8 cellular contexts compared by ENCODE assay signal in the genomic region with DNA sequence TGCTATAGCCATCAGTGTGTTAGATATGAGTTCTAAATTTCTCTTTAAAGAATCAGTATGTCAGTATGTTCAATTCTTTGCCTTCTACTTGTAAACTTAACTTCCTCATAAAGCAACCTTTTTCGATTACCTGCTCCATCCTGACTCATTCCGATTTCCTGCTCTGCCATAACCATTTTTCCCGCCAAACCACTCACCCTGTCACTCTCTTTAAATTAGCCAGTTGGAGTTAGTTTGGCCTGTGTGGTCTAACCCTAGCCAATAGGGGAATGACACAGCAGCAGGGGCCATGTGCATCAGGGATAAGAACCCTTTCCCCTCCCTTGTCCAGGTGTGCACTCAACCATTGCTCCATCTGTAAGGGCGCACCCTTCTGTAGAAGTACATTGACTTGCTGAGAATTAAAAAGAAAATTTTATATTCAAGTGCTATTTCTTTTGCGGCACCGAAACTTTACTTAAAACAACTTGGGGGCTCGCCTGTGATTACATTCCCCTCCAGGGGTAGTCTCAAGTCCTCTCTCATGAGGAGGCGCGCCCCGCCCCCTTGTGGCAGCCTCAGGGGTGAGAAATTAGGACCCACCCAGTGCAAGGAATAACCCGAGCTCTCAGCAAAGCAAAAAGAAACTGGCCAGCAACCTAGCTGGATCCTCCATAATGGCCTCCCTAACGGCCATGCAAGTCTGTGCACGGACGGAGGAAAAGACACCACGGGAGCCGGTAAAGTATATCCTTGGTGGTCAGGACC. TPM values are rescaled to one million over a fixed set of nuclear protein-coding genes. Genes with fewer than 3 reads are reported as not detected.
DNase-seq lines count a peak whose midpoint lies in the region; TF ChIP-seq lines count a peak whose summit lies in the region.
"Not testable (repeated sequence)": the region's sequence is repeated elsewhere in the genome, so short reads cannot be mapped to it uniquely, and the experiment has no call there.

No MANE protein-coding gene starts in this region.

- peaks cover 20% of the 10 kb centered on the region for H3K27me3 Mint-ChIP-seq in chondrocyte (ENCODE audit: low read depth)

- not testable (repeated sequence) for H3K4me1 ChIP-seq in SJCRH30

- not testable (repeated sequence) for H3K27ac ChIP-seq in SJCRH30

- H3K27me3 ChIP-seq in MG63, SJCRH30: not testable (repeated sequence)

- not testable (repeated sequence) for H3K36me3 ChIP-seq in MG63, SJCRH30

- peaks cover 23% of the 10 kb centered on the region for H3K36me3 Mint-ChIP-seq in chondrocyte (ENCODE audit: low read depth)

- not testable (repeated sequence) for H3K27ac Mint-ChIP-seq in chondrocyte (ENCODE audit: unreplicated experiment)

- CTCF ChIA-PET in AG04449 (lab: Yijun Ruan, JAX): interaction anchor here (1.5 kb wide), 1 partner anchor 12 kb away, joined by 3 read pairs; no protein-coding TSS in a partner anchor

- H3K4me3 ChIP-seq in AG04449 (ENCODE audit: low read depth, low read length); MG63; SJCRH30: not testable (repeated sequence)

- not testable (repeated sequence) for H3K9me3 Mint-ChIP-seq in chondrocyte (ENCODE audit: low read depth)

- TF ChIP-seq CTCF in AG04449 (IDR thresholded peaks at IDR 0.05; ENCODE audit: insufficient read depth, low read length, missing control alignments): peak; percentile 16
- peak; percentile 48 for TF ChIP-seq CTCF in GM10266 (IDR thresholded peaks at IDR 0.05; ENCODE audit: control insufficient read depth, insufficient read depth, low read depth, missing control alignments)
- TF ChIP-seq CTCF in chondrocyte (IDR thresholded peaks at IDR 0.05): peak; percentile 55

- not testable (repeated sequence) for H3K9me3 ChIP-seq in MG63; SJCRH30 (replicated peaks)

- not testable (repeated sequence) for H3K4me3 Mint-ChIP-seq in chondrocyte (ENCODE audit: unreplicated experiment)

- POLR2A ChIA-PET in AG04449 (lab: Yijun Ruan, JAX): not testable (repeated sequence)

- H3K4me1 Mint-ChIP-seq in chondrocyte (ENCODE audit: low read depth): not testable (repeated sequence)

- DNase-seq in AG04449 (ENCODE audit: low read depth, low spot score); chondrocyte (ENCODE audit: low spot score): not testable (repeated sequence)
- DNase-seq in GM10266 (ENCODE audit: extremely low spot score): peak; percentile 12
- DNase-seq in MG63: peak; percentile 14
- peak; percentile 51 to 59 for DNase-seq in SJCRH30
- DNase-seq in activated CD8-positive, alpha-beta memory T cell treated with anti-CD3 and anti-CD28 coated beads for 24 hours: peak; percentile 65
- DNase-seq in iPS DF 19.7 (ENCODE audit: low read depth, low spot score): peak; percentile 25
- peak; percentile 18 to 23 for DNase-seq in stimulated activated CD4-positive, alpha-beta T cell treated with anti-CD3 and anti-CD28 coated beads, Interleukin-15, amount 100 ng/mL, for 48 hours (ENCODE audit: low read depth in 2 of 2)

RNA-seq across cellular contexts. Expression of a gene that starts 51.9 kb away (rescaled TPM):
- 40.1 and 42.1 TPM in 2 replicates for total RNA-seq in MG63 (2014; rRNA removed; shearing (Covaris generic); ENCODE audit: low replicate concordance)
- total RNA-seq in SJCRH30 (2014; rRNA removed; shearing (Covaris generic)): 42.0 and 42.8 TPM in 2 replicates
- 27.2 to 53.8 TPM (median 48.9 TPM) in 3 replicates for total RNA-seq in chondrocyte

RNA-seq across cellular contexts. Expression of a gene that starts 58.9 kb away (rescaled TPM):
- total RNA-seq in MG63 (2014; rRNA removed; shearing (Covaris generic); ENCODE audit: low replicate concordance): 107 and 198 TPM in 2 replicates
- total RNA-seq in SJCRH30 (2014; rRNA removed; shearing (Covaris generic)): 88.7 and 105 TPM in 2 replicates
- 70.2 to 76.9 TPM (median 72.9 TPM) in 3 replicates for total RNA-seq in chondrocyte
